In the genomic region with DNA sequence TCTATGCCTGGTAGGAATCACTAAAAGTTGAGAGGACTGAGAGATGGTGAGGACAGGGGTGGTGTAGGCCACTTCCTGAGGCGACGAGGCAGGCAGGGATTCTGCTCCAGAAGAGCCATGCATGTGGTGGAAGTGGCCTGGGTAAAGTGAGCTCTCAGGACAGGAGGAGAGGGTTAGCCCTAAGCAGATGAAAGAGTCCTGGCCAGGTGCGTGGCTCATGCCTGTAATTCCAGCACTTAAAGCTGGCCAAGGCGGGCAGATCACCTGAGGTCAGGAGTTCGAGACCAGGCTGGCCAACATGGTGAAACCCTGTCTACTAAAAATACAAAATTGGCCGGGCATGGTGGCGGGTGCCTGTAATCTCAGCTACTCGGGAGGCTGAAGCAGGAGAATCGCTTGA, we compare ENCODE assay signal across 19 cellular contexts. TPM values are rescaled to one million over a fixed set of nuclear protein-coding genes. Genes with fewer than 3 reads are reported as not detected.
DNase-seq lines count a peak whose midpoint lies in the region; ATAC-seq, FAIRE-seq and TF ChIP-seq lines count a peak whose summit lies in the region.
"Had no signal": no experiment of that assay in that cellular context is flagged by ENCODE, and none has a peak within 500 bp of the region (broad histone marks: within the 10 kb centered on the region; RNA-seq: fewer than 3 reads in every experiment).

No MANE protein-coding gene starts in this region.

- intact Hi-C loops in endothelial cell of umbilical vein (cut with micrococcal nuclease): no loop called here
- intact Hi-C loops in right cardiac atrium (cut with DNase I): no loop called here

- H2AFZ ChIP-seq in endothelial cell of umbilical vein (ENCODE audit: low read depth, low read length): no peak overlapping the region

- H4K20me1 ChIP-seq in endothelial cell of umbilical vein (replicated peaks; ENCODE audit: control insufficient read depth, extremely low read depth, insufficient read depth, low read length): peaks cover 2% of the 10 kb centered on the region

- no peaks in the 10 kb centered on the region for H3K9me1 ChIP-seq in endothelial cell of umbilical vein (replicated peaks; ENCODE audit: control insufficient read depth, extremely low read depth, insufficient read depth, low read length)

- no peak overlapping the region for H3K27ac ChIP-seq in endothelial cell of umbilical vein (ENCODE audit: insufficient read depth, low read depth, low read length)
- H3K27ac ChIP-seq in right cardiac atrium (ENCODE audit: low read length): no peak overlapping the region
- H3K27ac ChIP-seq: heart right ventricle, vagina had no signal

- peak overlapping the region; percentile 52 for H3K27ac Mint-ChIP-seq in activated T-cell treated with anti-CD3 and anti-CD28 coated beads, Interleukin-2, amount 50 U/mL, for 72 hours
- peak overlapping the region; percentile 60 for H3K27ac Mint-ChIP-seq in activated CD4-positive, alpha-beta memory T cell treated with anti-CD3 and anti-CD28 coated beads, Interleukin-2, amount 10 ng/mL, durations not matched to agents 7 days and 5 days
- peak overlapping the region; percentile 65 for H3K27ac Mint-ChIP-seq in stimulated activated naive B cell treated with anti-CD40 and anti-IgM and Interleukin-4, amounts not matched to agents 10 μg/mL and 1 μg/mL and 100 μg/mL, for 72 hours
- H3K27ac Mint-ChIP-seq: memory B cell had no signal

- peak; percentile 26 for TF ChIP-seq POLR2A in endothelial cell of umbilical vein (IDR thresholded peaks at IDR 0.05; ENCODE audit: low read depth, low read length)

- peaks cover 12 to 45% of the 10 kb centered on the region in 2 donors for H3K36me3 Mint-ChIP-seq in activated T-cell treated with anti-CD3 and anti-CD28 coated beads, Interleukin-2, amount 50 U/mL, for 72 hours (ENCODE audit: insufficient read depth in 2 of 2)
- H3K36me3 Mint-ChIP-seq in activated CD4-positive, alpha-beta memory T cell treated with anti-CD3 and anti-CD28 coated beads, Interleukin-2, amount 10 ng/mL, durations not matched to agents 7 days and 5 days (ENCODE audit: low read depth): peaks cover 59% of the 10 kb centered on the region
- peaks cover 56 to 62% of the 10 kb centered on the region in 2 donors for H3K36me3 Mint-ChIP-seq in stimulated activated naive B cell treated with anti-CD40 and anti-IgM and Interleukin-4, amounts not matched to agents 10 μg/mL and 1 μg/mL and 100 μg/mL, for 72 hours

- H3K27me3 Mint-ChIP-seq in activated T-cell treated with anti-CD3 and anti-CD28 coated beads, Interleukin-2, amount 50 U/mL, for 72 hours (ENCODE audit: low read depth): no peaks in the 10 kb centered on the region
- H3K27me3 Mint-ChIP-seq in activated CD4-positive, alpha-beta memory T cell treated with anti-CD3 and anti-CD28 coated beads, Interleukin-2, amount 10 ng/mL, durations not matched to agents 7 days and 5 days: no peaks in the 10 kb centered on the region
- no peaks in the 10 kb centered on the region for H3K27me3 Mint-ChIP-seq in stimulated activated naive B cell treated with anti-CD40 and anti-IgM and Interleukin-4, amounts not matched to agents 10 μg/mL and 1 μg/mL and 100 μg/mL, for 72 hours
- H3K27me3 Mint-ChIP-seq: memory B cell had no signal

- H3K36me3 ChIP-seq in endothelial cell of umbilical vein (ENCODE audit: control insufficient read depth in 2 of 2, extremely low read depth in 1 of 2, insufficient read depth in 2 of 2, low read length in 2 of 2): peaks cover 26 to 28% of the 10 kb centered on the region in 2 experiments

- FAIRE-seq in endothelial cell of umbilical vein (lab: Jason Lieb, UNC): no peak
- FAIRE-seq: HTR-8/SVneo, keratinocyte had no signal

- no peaks in the 10 kb centered on the region for H3K9me3 ChIP-seq in endothelial cell of umbilical vein (replicated peaks; ENCODE audit: control insufficient read depth, insufficient read depth, low read length)
- H3K9me3 ChIP-seq in right cardiac atrium (ENCODE audit: control insufficient read depth, low read length): no peaks in the 10 kb centered on the region
- H3K9me3 ChIP-seq: heart right ventricle, vagina had no signal

- peaks cover 0 to 1% of the 10 kb centered on the region in 2 donors for H3K9me3 Mint-ChIP-seq in activated T-cell treated with anti-CD3 and anti-CD28 coated beads, Interleukin-2, amount 50 U/mL, for 72 hours
- no peaks in the 10 kb centered on the region for H3K9me3 Mint-ChIP-seq in activated CD4-positive, alpha-beta memory T cell treated with anti-CD3 and anti-CD28 coated beads, Interleukin-2, amount 10 ng/mL, durations not matched to agents 7 days and 5 days
- peaks cover 0 to 4% of the 10 kb centered on the region in 2 donors for H3K9me3 Mint-ChIP-seq in stimulated activated naive B cell treated with anti-CD40 and anti-IgM and Interleukin-4, amounts not matched to agents 10 μg/mL and 1 μg/mL and 100 μg/mL, for 72 hours
- H3K9me3 Mint-ChIP-seq: memory B cell had no signal

- no peak overlapping the region for H3K4me3 Mint-ChIP-seq in activated T-cell treated with anti-CD3 and anti-CD28 coated beads, Interleukin-2, amount 50 U/mL, for 72 hours
- H3K4me3 Mint-ChIP-seq in activated CD4-positive, alpha-beta memory T cell treated with anti-CD3 and anti-CD28 coated beads, Interleukin-2, amount 10 ng/mL, durations not matched to agents 7 days and 5 days: no peak overlapping the region
- H3K4me3 Mint-ChIP-seq in stimulated activated naive B cell treated with anti-CD40 and anti-IgM and Interleukin-4, amounts not matched to agents 10 μg/mL and 1 μg/mL and 100 μg/mL, for 72 hours: no peak overlapping the region
- H3K4me3 Mint-ChIP-seq: memory B cell had no signal

- BruUV-seq in endothelial cell of umbilical vein (replicated peaks; lab: Mats Ljungman, UMichigan): no TSS peak

- H3K4me1 Mint-ChIP-seq in activated T-cell treated with anti-CD3 and anti-CD28 coated beads, Interleukin-2, amount 50 U/mL, for 72 hours (ENCODE audit: low read depth): peaks cover 26% of the 10 kb centered on the region
- peaks cover 30% of the 10 kb centered on the region for H3K4me1 Mint-ChIP-seq in activated CD4-positive, alpha-beta memory T cell treated with anti-CD3 and anti-CD28 coated beads, Interleukin-2, amount 10 ng/mL, durations not matched to agents 7 days and 5 days
- peaks cover 9 to 26% of the 10 kb centered on the region in 2 donors for H3K4me1 Mint-ChIP-seq in stimulated activated naive B cell treated with anti-CD40 and anti-IgM and Interleukin-4, amounts not matched to agents 10 μg/mL and 1 μg/mL and 100 μg/mL, for 72 hours

- no peak for TF ChIP-seq CTCF in endothelial cell of umbilical vein (IDR thresholded peaks at IDR 0.05; ENCODE audit: extremely low read depth in 1 of 2, insufficient read depth in 1 of 2, low read depth in 1 of 2, low read length in 2 of 2)

- dilution Hi-C loops in endothelial cell of umbilical vein (cut with MboI; ENCODE audit: extremely low pct_ligation_motif_present, low sequenced_read_pairs): no loop called here

- WGBS in right cardiac atrium: 95% methylated on average over 9 of the region's 9 CpGs

- peaks cover 17% of the 10 kb centered on the region for H3K79me2 ChIP-seq in endothelial cell of umbilical vein (ENCODE audit: control insufficient read depth, insufficient read depth, low read length)

- POLR2A ChIA-PET in activated CD4-positive, alpha-beta memory T cell treated with anti-CD3 and anti-CD28 coated beads, Interleukin-2, amount 10 ng/mL, durations not matched to agents 7 days and 5 days (lab: Charles Lee): interaction anchor here (2.3 kb wide), 1 partner anchor 10 kb away, joined by 6 read pairs; no protein-coding TSS in a partner anchor
- POLR2A ChIA-PET in endothelial cell of umbilical vein (lab: Charles Lee): interaction anchor here (1.0 kb wide), 1 partner anchor 26 kb away, joined by 3 read pairs; no protein-coding TSS in a partner anchor

- no peaks in the 10 kb centered on the region for H3K27me3 ChIP-seq in endothelial cell of umbilical vein (ENCODE audit: control insufficient read depth in 2 of 2, insufficient read depth in 2 of 2, low read length in 2 of 2)
- no peaks in the 10 kb centered on the region for H3K27me3 ChIP-seq in right cardiac atrium (ENCODE audit: control insufficient read depth, insufficient read depth)
- H3K27me3 ChIP-seq: heart right ventricle, vagina had no signal

- H3K4me2 ChIP-seq in endothelial cell of umbilical vein (ENCODE audit: insufficient read depth, low read length): no peak overlapping the region

- H3K4me3 ChIP-seq in endothelial cell of umbilical vein (replicated peaks in 1 of 3; ENCODE audit: insufficient read depth in 1 of 3, low read depth in 1 of 3, low read length in 3 of 3): no peak overlapping the region
- H3K4me3 ChIP-seq in right cardiac atrium (ENCODE audit: low read length): no peak overlapping the region
- H3K4me3 ChIP-seq: heart right ventricle, vagina had no signal

- CTCF ChIA-PET in activated CD4-positive, alpha-beta memory T cell treated with anti-CD3 and anti-CD28 coated beads, Interleukin-2, amount 10 ng/mL, durations not matched to agents 7 days and 5 days (lab: Charles Lee): interaction anchor here (0.9 kb wide), 1 partner anchor 18 kb away, joined by 3 read pairs; no protein-coding TSS in a partner anchor
- CTCF ChIA-PET in endothelial cell of umbilical vein (lab: Charles Lee): interaction anchor here (0.8 to 1.4 kb wide), 4 partner anchors 16 to 236 kb away, joined by 3 to 5 read pairs (median 3); no protein-coding TSS in a partner anchor

- peak; percentile 10 to 19 for ATAC-seq in activated T-cell treated with anti-CD3 and anti-CD28 coated beads, Interleukin-2, amount 50 U/mL, for 72 hours (replicated peaks in 1 of 2)
- no peak for ATAC-seq in stimulated activated naive B cell treated with anti-CD40 and anti-IgM and Interleukin-4, amounts not matched to agents 10 μg/mL and 1 μg/mL and 100 μg/mL, for 72 hours (replicated peaks)
- ATAC-seq in right cardiac atrium (no peak), HG02870 (IDR thresholded peaks at IDR 0.05; ENCODE audit: unreplicated experiment) (no peak)

- H3K4me1 ChIP-seq in endothelial cell of umbilical vein (ENCODE audit: control insufficient read depth, extremely low read depth, insufficient read depth, low read length): peaks cover 4% of the 10 kb centered on the region
- H3K4me1 ChIP-seq in right cardiac atrium (ENCODE audit: control insufficient read depth, insufficient read depth, low read length): no peaks in the 10 kb centered on the region

- no peak overlapping the region for H3K9ac ChIP-seq in endothelial cell of umbilical vein (replicated peaks; ENCODE audit: extremely low read depth, insufficient read depth, low read length)

- no peak for DNase-seq in activated T-cell treated with anti-CD3 and anti-CD28 coated beads, Interleukin-2, amount 50 U/mL, for 72 hours
- DNase-seq in activated T-cell treated with anti-CD3 and anti-CD28 coated beads, Interleukin-2, amount 50 U/mL, for 48 hours: no peak
- no peak for DNase-seq in activated CD4-positive, alpha-beta memory T cell treated with anti-CD3 and anti-CD28 coated beads, Interleukin-2, amount 10 ng/mL, durations not matched to agents 7 days and 5 days
- DNase-seq in endothelial cell of umbilical vein (ENCODE audit: low read depth, low spot score) (no peak), right cardiac atrium (no peak), UCSD-AML1 (lab: John Stamatoyannopoulos, UW; ENCODE audit: unreplicated experiment) (no peak)
- no peak for DNase-seq in stimulated activated naive B cell treated with anti-CD40 and anti-IgM and Interleukin-4, amounts not matched to agents 10 μg/mL and 1 μg/mL and 100 μg/mL, for 72 hours
- DNase-seq: activated CD4-positive, alpha-beta T cell treated with anti-CD3 and anti-CD28 coated beads, Interleukin-2, amount 50 U/mL, for 1 hour; activated gamma-delta T cell; heart right ventricle; NCI-H446 treated with DMSO at 0.1 percent for 48 hours; SIG-M5; stimulated activated CD4-positive, alpha-beta T cell treated with anti-CD3 and anti-CD28 coated beads, Interleukin-15, amount 100 ng/mL, for 24 hours; T1000 had no signal

RNA-seq across cellular contexts. Expression of a gene that starts 8.5 kb away (rescaled TPM):
- 100 to 1,000 TPM; 353 to 377 TPM for total RNA-seq in activated T-cell treated with anti-CD3 and anti-CD28 coated beads, Interleukin-2, amount 50 U/mL, for 72 hours
- 100 to 1,000 TPM; 466 to 472 TPM for total RNA-seq in activated CD4-positive, alpha-beta memory T cell treated with anti-CD3 and anti-CD28 coated beads, Interleukin-2, amount 10 ng/mL, durations not matched to agents 7 days and 5 days
- total RNA-seq in endothelial cell of umbilical vein (504 and 540 TPM in 2 replicates), right cardiac atrium (100 to 1,000 TPM; 381 to 731 (median 541) TPM)
- polyA plus RNA-seq in endothelial cell of umbilical vein (140 and 266 TPM in 2 replicates), right cardiac atrium (504 TPM)
- polyA plus RNA-seq in endothelial cell of umbilical vein (2011; cell fraction: cytosol; rRNA removed): 338 and 370 TPM in 2 replicates
- 186 and 288 TPM in 2 replicates for polyA plus RNA-seq in endothelial cell of umbilical vein (2011; cell fraction: nucleus; rRNA removed)
- polyA plus RNA-seq in endothelial cell of umbilical vein (2012): 486 and 1,108 TPM in 2 replicates
- 318 and 373 TPM in 2 replicates for polyA minus RNA-seq in endothelial cell of umbilical vein
- 710 TPM for polyA minus RNA-seq in endothelial cell of umbilical vein (2011; cell fraction: cytosol; rRNA and poly(A)+ RNA removed)
- polyA minus RNA-seq in endothelial cell of umbilical vein (2011; cell fraction: nucleus; rRNA and poly(A)+ RNA removed): 107 and 168 TPM in 2 replicates

Comparison
In these comparisons a context has a peak if more than half of its experiments do, and no peak if none do; other contexts are left out.
1. ATAC-seq: peak in activated T-cell treated with anti-CD3 and anti-CD28 coated beads, Interleukin-2, amount 50 U/mL, for 72 hours (2 of 2); none in stimulated activated naive B cell treated with anti-CD40 and anti-IgM and Interleukin-4, amounts not matched to agents 10 μg/mL and 1 μg/mL and 100 μg/mL, for 72 hours (0 of 2), right cardiac atrium (0 of 2) and HG02870 (single experiment).
2. Peak in every context shown above with its lines, with median percentiles within 50 percentile points of each other: H3K27ac Mint-ChIP-seq.